In genomic region chr11:4093519-4094347, GRCh38 we compare ENCODE assay signal across 8 cellular contexts. TPM values are rescaled to one million over a fixed set of nuclear protein-coding genes. Genes with fewer than 3 reads are reported as not detected.
A peak's percentile ranks its signal among the peaks of the same experiment; 100 is the strongest.
DNase-seq lines count a peak whose midpoint lies in the region; ATAC-seq, FAIRE-seq and TF ChIP-seq lines count a peak whose summit lies in the region.

No MANE protein-coding gene starts in this region.

- TF ChIP-seq POLR2A in GM12892 (IDR thresholded peaks at IDR 0.05; ENCODE audit: low read depth, low read length) = no peak

- TF ChIP-seq CTCF in coronary artery (IDR thresholded peaks at IDR 0.05) = no peak

- FAIRE-seq in GM12892 (lab: Jason Lieb, UNC) = peak; percentile 89

- peak overlapping the region; percentile 84 to 91 for H3K27ac ChIP-seq in coronary artery
- H3K27ac ChIP-seq in muscle layer of colon (ENCODE audit: low read depth, low read length) = peak overlapping the region; percentile 97

- H3K9me3 ChIP-seq in muscle layer of colon (ENCODE audit: low read length) = no peaks in the 10 kb centered on the region

- no peaks in the 10 kb centered on the region for H3K27me3 ChIP-seq in muscle layer of colon (ENCODE audit: control insufficient read depth in 1 of 2, insufficient read depth in 2 of 2, low read length in 2 of 2)

- no peak for ATAC-seq in GM19452 (IDR thresholded peaks at IDR 0.05; ENCODE audit: unreplicated experiment)

- H3K4me1 ChIP-seq in muscle layer of colon (ENCODE audit: insufficient read depth, low read length) = peaks cover 12% of the 10 kb centered on the region

- peaks cover 13% of the 10 kb centered on the region for H3K36me3 ChIP-seq in muscle layer of colon (ENCODE audit: insufficient read depth, low read length)

- DNase-seq in GM12892 (ENCODE audit: insufficient read length) (no peak), NCI-H2227 (lab: John Stamatoyannopoulos, UW; ENCODE audit: unreplicated experiment) (peak; percentile 44), coronary artery (ENCODE audit: low spot score) (no peak), NCI-H446 treated with DMSO at 0.1 percent for 48 hours (lab: John Stamatoyannopoulos, UW) (no peak), NCI-H187 (lab: John Stamatoyannopoulos, UW) (no peak)
- DNase-seq in activated CD4-positive, alpha-beta T cell treated with anti-CD3 and anti-CD28 coated beads for 4 hours = no peak

- H3K9ac ChIP-seq in muscle layer of colon (ENCODE audit: low read length) = peak overlapping the region; percentile 63

- H3K4me3 ChIP-seq in coronary artery (peak overlapping the region; percentile 85), muscle layer of colon (ENCODE audit: low read depth in 1 of 2, low read length in 2 of 2) (peak overlapping the region; percentile 70)

RNA-seq across cellular contexts. Expression of gene RRM1, which starts 0.9 kb away (rescaled TPM):
- polyA plus RNA-seq in GM12892 (2012; ENCODE audit: missing spikeins) = 119 TPM
